Comparison of ENCODE assay signal across 24 cellular contexts in genomic region chr20:45329497-45330319, GRCh38. TPM values are rescaled to one million over a fixed set of nuclear protein-coding genes. Genes with fewer than 3 reads are reported as not detected.
A peak's percentile ranks its signal among the peaks of the same experiment; 100 is the strongest.
DNase-seq lines count a peak whose midpoint lies in the region; ATAC-seq, FAIRE-seq and TF ChIP-seq lines count a peak whose summit lies in the region.
"Had no signal": no experiment of that assay in that cellular context is flagged by ENCODE, and none has a peak within 500 bp of the region (broad histone marks: within the 10 kb centered on the region; RNA-seq: fewer than 3 reads in every experiment).

No MANE protein-coding gene starts in this region.

- POLR2A ChIA-PET in A549 (lab: Yijun Ruan, JAX) = no interaction called here

- FAIRE-seq in A549 (lab: Jason Lieb, UNC) = no peak

- no peak overlapping the region for H3K4me2 ChIP-seq in A549

- TF ChIP-seq CTCF in A549 (IDR thresholded peaks at IDR 0.05) (no peak), LNCaP clone FGC (IDR thresholded peaks at IDR 0.05; ENCODE audit: control insufficient read depth, extremely low read depth, insufficient read depth) (no peak), epithelial cell of esophagus (IDR thresholded peaks at IDR 0.05; ENCODE audit: insufficient read depth, low read depth, low read length, missing control alignments) (peak; percentile 22), lower lobe of right lung (IDR thresholded peaks at IDR 0.05) (no peak), lower leg skin (IDR thresholded peaks at IDR 0.05) (no peak)

- no peaks in the 10 kb centered on the region for H3K9me3 ChIP-seq in A549
- H3K9me3 ChIP-seq in lower lobe of right lung = no peaks in the 10 kb centered on the region
- H3K9me3 ChIP-seq: heart right ventricle, SJSA1 had no signal

- no peak for DNase-seq in A549 (ENCODE audit: low read depth in 1 of 2, low spot score in 1 of 2)
- DNase-seq in LNCaP clone FGC (ENCODE audit: low read depth) = peak; percentile 62
- DNase-seq in epithelial cell of esophagus (ENCODE audit: low read depth) = no peak
- peak; percentile 72 for DNase-seq in lower lobe of right lung
- no peak for DNase-seq in lower leg skin (ENCODE audit: low spot score in 2 of 2)
- no peak for DNase-seq in activated T-cell treated with anti-CD3 and anti-CD28 coated beads, Interleukin-2, amount 50 U/mL, for 1 hour
- DNase-seq: activated CD8-positive, alpha-beta memory T cell treated with anti-CD3 and anti-CD28 coated beads for 24 hours; activated naive CD8-positive, alpha-beta T cell treated with anti-CD3 and anti-CD28 coated beads, Interleukin-2, amount 10 ng/mL, durations not matched to agents 7 days and 5 days; DMS79; GOT3; heart right ventricle; NCI-H2029; nephron progenitor cell; stimulated activated CD4-positive, alpha-beta T cell treated with anti-CD3 and anti-CD28 coated beads, Interleukin-12 subunit alpha, Interleukin-12 subunit beta, amount 100 ng/mL, for 4 hours had no signal

- WGBS in A549 (ENCODE audit: missing lambda C conversion rate) = 67% methylated on average over 7 of the region's 7 CpGs
- WGBS in lower leg skin, 2 donors = 68 to 77% methylated on average over 7 of the region's 7 CpGs

- intact Hi-C loops in lower lobe of right lung (cut with DNase I) = no loop called here
- intact Hi-C loops in lower leg skin (cut with DNase I; ENCODE audit: low total_unique reads) = no loop called here

- no peak for TF ChIP-seq EP300 in A549 (IDR thresholded peaks at IDR 0.05)

- no peaks in the 10 kb centered on the region for H3K27me3 ChIP-seq in lower lobe of right lung (ENCODE audit: low read depth)
- H3K27me3 ChIP-seq: cardiac muscle cell, heart right ventricle, SJSA1 had no signal

- H3K4me3 ChIP-seq in A549 (no peak overlapping the region), LNCaP clone FGC (ENCODE audit: low read depth, low read length) (no peak overlapping the region), epithelial cell of esophagus (ENCODE audit: low read length) (no peak overlapping the region), lower lobe of right lung (no peak overlapping the region), lower leg skin (ENCODE audit: low read depth, poor library complexity, severe bottlenecking) (no peak overlapping the region)
- H3K4me3 ChIP-seq: cardiac muscle cell, heart right ventricle, SJSA1 had no signal

- H3K36me3 ChIP-seq in lower lobe of right lung = peaks cover 85% of the 10 kb centered on the region

- TF ChIP-seq POLR2A in A549 (IDR thresholded peaks at IDR 0.05; ENCODE audit: low read length) (no peak), lower leg skin (IDR thresholded peaks at IDR 0.05) (no peak)

- ATAC-seq in A549 = peak; percentile 36 to 44; a peak in 2 of 6 replicates
- ATAC-seq in lower lobe of right lung = peak; percentile 56 to 71
- ATAC-seq in GM18861 (IDR thresholded peaks at IDR 0.05; ENCODE audit: unreplicated experiment) = no peak
- no peak for ATAC-seq in HG03439 (IDR thresholded peaks at IDR 0.05; ENCODE audit: unreplicated experiment)
- ATAC-seq: activated CD4-positive, CD25-positive, alpha-beta regulatory T cell treated with anti-CD3 and anti-CD28 coated beads, Interleukin-2, amount 50 U/mL, for 24 hours; heart right ventricle had no signal

- CTCF ChIA-PET in A549 (lab: Yijun Ruan, JAX) = interaction anchor here (0.5 to 1.9 kb wide), 9 partner anchors 8 to 535 kb away, joined by 3 to 8 read pairs (median 4); partner anchors contain the start of gene SYS1

- TF ChIP-seq RAD21 in A549 (conservative IDR thresholded peaks at IDR 0.05 in 1 of 2, IDR thresholded peaks at IDR 0.05 in 1 of 2) = no peak

- no peak overlapping the region for H3K27ac ChIP-seq in A549
- H3K27ac ChIP-seq in lower lobe of right lung = no peak overlapping the region
- H3K27ac ChIP-seq: cardiac muscle cell, heart right ventricle, SJSA1 had no signal

- 0 out of 3 replicates have a peak, but pooled peaks cover 4% of the 10 kb centered on the region for H3K4me1 ChIP-seq in A549
- peaks cover 9% of the 10 kb centered on the region for H3K4me1 ChIP-seq in lower lobe of right lung
- H3K4me1 ChIP-seq: SJSA1 had no signal

TF ChIP-seq in A549, 52 proteins besides CTCF, POLR2A, EP300 and RAD21 (continues in another document):
- TF ChIP-seq MYC (IDR thresholded peaks at IDR 0.05; ENCODE audit: borderline replicate concordance, low read length) = no peak
- no peak for TF ChIP-seq RNF2 (IDR thresholded peaks at IDR 0.05; ENCODE audit: borderline replicate concordance, low read depth)
- TF ChIP-seq, protein P1, sequence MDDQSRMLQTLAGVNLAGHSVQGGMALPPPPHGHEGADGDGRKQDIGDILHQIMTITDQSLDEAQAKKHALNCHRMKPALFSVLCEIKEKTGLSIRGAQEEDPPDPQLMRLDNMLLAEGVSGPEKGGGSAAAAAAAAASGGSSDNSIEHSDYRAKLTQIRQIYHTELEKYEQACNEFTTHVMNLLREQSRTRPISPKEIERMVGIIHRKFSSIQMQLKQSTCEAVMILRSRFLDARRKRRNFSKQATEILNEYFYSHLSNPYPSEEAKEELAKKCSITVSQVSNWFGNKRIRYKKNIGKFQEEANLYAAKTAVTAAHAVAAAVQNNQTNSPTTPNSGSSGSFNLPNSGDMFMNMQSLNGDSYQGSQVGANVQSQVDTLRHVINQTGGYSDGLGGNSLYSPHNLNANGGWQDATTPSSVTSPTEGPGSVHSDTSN (IDR thresholded peaks at IDR 0.05) = no peak
- no peak for TF ChIP-seq JUN (IDR thresholded peaks at IDR 0.05)
- TF ChIP-seq NFE2L2 (conservative IDR thresholded peaks at IDR 0.05; ENCODE audit: low read length) = no peak
- no peak for TF ChIP-seq MAFK (IDR thresholded peaks at IDR 0.05; ENCODE audit: partially characterized antibody)
- no peak for TF ChIP-seq FOSB (CRISPR knock-in tag; IDR thresholded peaks at IDR 0.05)
- no peak for TF ChIP-seq EHF (CRISPR knock-in tag; IDR thresholded peaks at IDR 0.05)
- TF ChIP-seq, protein P2, sequence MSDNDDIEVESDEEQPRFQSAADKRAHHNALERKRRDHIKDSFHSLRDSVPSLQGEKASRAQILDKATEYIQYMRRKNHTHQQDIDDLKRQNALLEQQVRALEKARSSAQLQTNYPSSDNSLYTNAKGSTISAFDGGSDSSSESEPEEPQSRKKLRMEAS (IDR thresholded peaks at IDR 0.05) = no peak
- no peak for TF ChIP-seq HES2 (IDR thresholded peaks at IDR 0.05)
- TF ChIP-seq SREBF2 (IDR thresholded peaks at IDR 0.05) = no peak
- TF ChIP-seq RFX5 (IDR thresholded peaks at IDR 0.05) = no peak
- TF ChIP-seq CBX2 (IDR thresholded peaks at IDR 0.05; ENCODE audit: borderline replicate concordance, low read depth) = no peak
- TF ChIP-seq CHD4 (IDR thresholded peaks at IDR 0.05; ENCODE audit: borderline replicate concordance) = no peak
- TF ChIP-seq NPAS2 (CRISPR knock-in tag; IDR thresholded peaks at IDR 0.05; ENCODE audit: borderline replicate concordance) = no peak
- TF ChIP-seq HDAC2 (IDR thresholded peaks at IDR 0.05) = no peak

RNA-seq across cellular contexts. Expression of gene SDC4, which starts 18.5 kb away (rescaled TPM):
- polyA plus RNA-seq in A549 (2011; rRNA removed) = 27.4 and 29.0 TPM in 2 replicates
- polyA plus RNA-seq in A549 (2012; cell fraction: cytosol; rRNA removed) = 13.1 and 17.7 TPM in 2 replicates
- polyA plus RNA-seq in A549 (2012; cell fraction: nucleus; rRNA removed) = 12.6 and 21.5 TPM in 2 replicates
- polyA plus RNA-seq in A549 (2017; fragmentation: RNase III; extraction: RNeasy Plus Mini Kit Qiagen cat#74134 plus additional on column Dnase treatment) = 35.6 to 40.2 TPM (median 39.2 TPM) in 3 replicates
- 43.3 and 43.7 TPM in 2 replicates for polyA minus RNA-seq in A549 (2011; rRNA and poly(A)+ RNA removed)
- total RNA-seq in lower lobe of right lung = 259 TPM
- total RNA-seq in lower leg skin = 100 to 1,000 TPM; 226 to 317 (median 278) TPM
- polyA plus RNA-seq: IgD-negative memory B cell had no signal

RNA-seq across cellular contexts. Expression of gene MATN4, which starts 21.6 kb away (rescaled TPM):
- polyA plus RNA-seq in A549 (2011; rRNA removed) (0.04 TPM in 1 of 2 replicates, not detected in the other), A549 (2017; fragmentation: RNase III; extraction: RNeasy Plus Mini Kit Qiagen cat#74134 plus additional on column Dnase treatment) (0.05 to 0.08 TPM (median 0.05 TPM) in 3 replicates)
- 0.14 and 0.17 TPM in 2 replicates for polyA plus RNA-seq in A549 (2012; cell fraction: cytosol; rRNA removed)
- 0.37 and 0.49 TPM in 2 replicates for polyA plus RNA-seq in A549 (2012; cell fraction: nucleus; rRNA removed)
- not detected in 2 replicates for polyA minus RNA-seq in A549 (2011; rRNA and poly(A)+ RNA removed)
- total RNA-seq in lower lobe of right lung (not detected), lower leg skin (1 to 10 TPM in 2 of 4 donors, under 1 TPM in 2; 0.61 to 4.5 (median 1.8) TPM)
- total RNA-seq: cardiac muscle cell, mesothelial cell of epicardium, NCI-H460, SJSA1, temporal lobe had no signal
- polyA plus RNA-seq: cardiac muscle cell, IgD-negative memory B cell had no signal

RNA-seq across cellular contexts. Expression of gene RBPJL, which starts 23.1 kb away (rescaled TPM):
- not detected in 2 replicates for polyA plus RNA-seq in A549 (2011; rRNA removed)
- 0.01 TPM in 1 of 2 replicates, not detected in the other for polyA plus RNA-seq in A549 (2012; cell fraction: cytosol; rRNA removed)
- not detected in 2 replicates for polyA plus RNA-seq in A549 (2012; cell fraction: nucleus; rRNA removed)
- polyA plus RNA-seq in A549 (2017; fragmentation: RNase III; extraction: RNeasy Plus Mini Kit Qiagen cat#74134 plus additional on column Dnase treatment) = not detected in 3 replicates
- polyA minus RNA-seq in A549 (2011; rRNA and poly(A)+ RNA removed) = not detected in 2 replicates
- not detected for total RNA-seq in lower lobe of right lung
- total RNA-seq in lower leg skin = not detected
- total RNA-seq: A673; activated naive CD8-positive, alpha-beta T cell treated with anti-CD3 and anti-CD28 coated beads, Interleukin-2, amount 10 ng/mL, durations not matched to agents 7 days and 5 days; cardiac muscle cell; heart right ventricle; mesothelial cell of epicardium; NCI-H460; SJSA1; temporal lobe had no signal
- polyA plus RNA-seq: cardiac muscle cell, IgD-negative memory B cell had no signal

RNA-seq across cellular contexts. Expression of gene SYS1, which starts 33.2 kb away (rescaled TPM):
- 27.6 and 30.5 TPM in 2 replicates for polyA plus RNA-seq in A549 (2011; rRNA removed)
- 46.0 and 62.2 TPM in 2 replicates for polyA plus RNA-seq in A549 (2012; cell fraction: cytosol; rRNA removed)
- polyA plus RNA-seq in A549 (2012; cell fraction: nucleus; rRNA removed) = 54.1 and 71.4 TPM in 2 replicates
- polyA plus RNA-seq in A549 (2017; fragmentation: RNase III; extraction: RNeasy Plus Mini Kit Qiagen cat#74134 plus additional on column Dnase treatment) = 20.2 to 20.5 TPM (median 20.2 TPM) in 3 replicates
- 47.1 and 63.5 TPM in 2 replicates for polyA minus RNA-seq in A549 (2011; rRNA and poly(A)+ RNA removed)
- total RNA-seq in lower lobe of right lung = 69.3 TPM
- total RNA-seq in lower leg skin = 10 to 100 TPM; 27.3 to 46.6 (median 36.0) TPM

RNA-seq across cellular contexts. Expression of gene TP53TG5, which starts 48.4 kb away (rescaled TPM):
- not detected in 2 replicates for polyA plus RNA-seq in A549 (2011; rRNA removed)
- not detected in 2 replicates for polyA plus RNA-seq in A549 (2012; cell fraction: cytosol; rRNA removed)
- polyA plus RNA-seq in A549 (2012; cell fraction: nucleus; rRNA removed) = not detected in 2 replicates
- polyA plus RNA-seq in A549 (2017; fragmentation: RNase III; extraction: RNeasy Plus Mini Kit Qiagen cat#74134 plus additional on column Dnase treatment) = not detected in 3 replicates
- not detected in 2 replicates for polyA minus RNA-seq in A549 (2011; rRNA and poly(A)+ RNA removed)
- not detected for total RNA-seq in lower lobe of right lung
- not detected for total RNA-seq in lower leg skin
- total RNA-seq: activated naive CD8-positive, alpha-beta T cell treated with anti-CD3 and anti-CD28 coated beads, Interleukin-2, amount 10 ng/mL, durations not matched to agents 7 days and 5 days; mesothelial cell of epicardium; NCI-H460; SJSA1; temporal lobe had no signal
- polyA plus RNA-seq: IgD-negative memory B cell had no signal

Comparison
In these comparisons a context has a peak if more than half of its experiments do, and no peak if none do; other contexts are left out.
1. ATAC-seq: peak in A549 (2 of 2) and lower lobe of right lung (2 of 2); none in GM18861 (single experiment) and HG03439 (single experiment).
2. DNase-seq: peak in LNCaP clone FGC (single experiment) and lower lobe of right lung (single experiment); none in A549 (0 of 2), epithelial cell of esophagus (single experiment), lower leg skin (0 of 2) and activated T-cell treated with anti-CD3 and anti-CD28 coated beads, Interleukin-2, amount 50 U/mL, for 1 hour (single experiment).